Comparison of ENCODE assay signal across 15 cellular contexts in the genomic region with DNA sequence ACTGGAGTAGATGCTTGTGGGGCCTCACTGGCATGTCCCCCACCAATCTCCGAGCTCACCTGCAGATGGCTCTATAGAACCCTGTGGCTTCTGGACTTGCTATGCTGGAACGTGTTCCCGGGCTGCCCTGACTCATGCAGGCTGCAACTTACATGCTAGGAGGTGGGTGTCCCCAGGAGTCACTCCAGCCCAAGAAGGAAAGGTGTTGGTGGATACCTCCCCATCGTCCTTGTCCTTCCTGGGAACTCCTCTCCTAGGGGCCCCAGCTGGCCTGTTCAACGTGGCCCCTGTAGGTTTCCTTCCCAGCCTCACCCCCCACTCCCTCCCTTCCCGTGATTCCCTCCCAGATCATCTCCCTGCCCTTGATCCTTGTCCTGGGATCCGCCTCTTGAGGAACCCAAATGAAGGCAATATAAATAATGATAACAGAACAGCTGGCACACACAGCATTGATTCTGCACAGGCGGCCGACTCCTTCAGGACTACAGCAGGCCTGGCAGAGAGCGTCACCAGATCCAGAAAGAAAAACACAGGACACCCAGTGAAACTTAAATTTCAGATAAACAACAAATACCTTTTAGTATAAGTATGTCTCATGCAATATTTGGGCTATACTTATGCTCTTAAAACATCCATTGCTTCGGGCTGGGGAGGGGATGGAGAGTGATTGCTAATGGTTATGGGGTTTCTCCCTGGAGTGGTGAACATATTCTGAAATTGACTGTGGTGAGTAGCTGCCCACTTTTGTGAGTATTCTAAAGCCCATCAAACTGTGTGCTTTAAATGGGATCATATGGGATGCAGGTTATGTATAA.
A peak's percentile ranks its signal among the peaks of the same experiment; 100 is the strongest.
DNase-seq lines count a peak whose midpoint lies in the region; ATAC-seq and TF ChIP-seq lines count a peak whose summit lies in the region.
"Had no signal": no experiment of that assay in that cellular context is flagged by ENCODE, and none has a peak within 500 bp of the region (broad histone marks: within the 10 kb centered on the region; RNA-seq: fewer than 3 reads in every experiment).

No MANE protein-coding gene starts in this region.

- H3K4me1 Mint-ChIP-seq in activated CD8-positive, alpha-beta T cell treated with anti-CD3 and anti-CD28 coated beads, Interleukin-2, amount 10 ng/mL, durations not matched to agents 7 days and 5 days (ENCODE audit: low read depth), result no peaks in the 10 kb centered on the region
- H3K4me1 Mint-ChIP-seq: activated naive CD4-positive, alpha-beta T cell treated with anti-CD3 and anti-CD28 coated beads, Interleukin-2, amount 50 U/mL, for 24 hours had no signal

- H3K27ac ChIP-seq in right atrium auricular region (no peak overlapping the region), mesenchymal stem cell (ENCODE audit: low read length, poor library complexity, severe bottlenecking) (no peak overlapping the region)
- H3K27ac ChIP-seq: parathyroid adenoma, PC-9 had no signal

- peaks cover 5% of the 10 kb centered on the region for H3K79me1 ChIP-seq in mesenchymal stem cell (replicated peaks; ENCODE audit: low read length, poor library complexity, severe bottlenecking)

- peak overlapping the region in 1 of 2 experiments; percentile 26 for H3K14ac ChIP-seq in mesenchymal stem cell (ENCODE audit: low read length in 2 of 2)

- H2BK120ac ChIP-seq in mesenchymal stem cell (ENCODE audit: low read depth, low read length), result peak overlapping the region; percentile 71

- H3K27me3 ChIP-seq in right atrium auricular region (no peaks in the 10 kb centered on the region), mesenchymal stem cell (ENCODE audit: control insufficient read depth in 1 of 2, insufficient read depth in 1 of 2, low read length in 2 of 2) (no peaks in the 10 kb centered on the region)
- H3K27me3 ChIP-seq: MG63 had no signal

- H3K9me3 ChIP-seq in right atrium auricular region, result no peaks in the 10 kb centered on the region
- H3K9me3 ChIP-seq in mesenchymal stem cell (ENCODE audit: control insufficient read depth, low read length), result no peaks in the 10 kb centered on the region
- H3K9me3 ChIP-seq: MG63 had no signal

- CTCF ChIA-PET in activated CD8-positive, alpha-beta T cell treated with anti-CD3 and anti-CD28 coated beads, Interleukin-2, amount 10 ng/mL, durations not matched to agents 7 days and 5 days (lab: Charles Lee), result interaction anchor here (0.8 to 1.9 kb wide), 3 partner anchors 11 to 224 kb away, joined by 3 to 4 read pairs (median 3); no protein-coding TSS in a partner anchor

- intact Hi-C loops in Right ventricle myocardium inferior (cut with DNase I), result loop anchor here (10.0 kb wide), 2 partner anchors 213 to 323 kb away; no protein-coding TSS in a partner anchor

- POLR2A ChIA-PET in activated CD8-positive, alpha-beta T cell treated with anti-CD3 and anti-CD28 coated beads, Interleukin-2, amount 10 ng/mL, durations not matched to agents 7 days and 5 days (lab: Charles Lee), result no interaction called here

- no peaks in the 10 kb centered on the region for H3K36me3 Mint-ChIP-seq in activated CD8-positive, alpha-beta T cell treated with anti-CD3 and anti-CD28 coated beads, Interleukin-2, amount 10 ng/mL, durations not matched to agents 7 days and 5 days (ENCODE audit: low read depth)
- H3K36me3 Mint-ChIP-seq: activated naive CD4-positive, alpha-beta T cell treated with anti-CD3 and anti-CD28 coated beads, Interleukin-2, amount 50 U/mL, for 24 hours had no signal

- H4K91ac ChIP-seq in mesenchymal stem cell (ENCODE audit: low read length), result peak overlapping the region; percentile 95

- no peaks in the 10 kb centered on the region for H3K9me3 Mint-ChIP-seq in activated CD8-positive, alpha-beta T cell treated with anti-CD3 and anti-CD28 coated beads, Interleukin-2, amount 10 ng/mL, durations not matched to agents 7 days and 5 days (ENCODE audit: insufficient read depth)
- H3K9me3 Mint-ChIP-seq: activated naive CD4-positive, alpha-beta T cell treated with anti-CD3 and anti-CD28 coated beads, Interleukin-2, amount 50 U/mL, for 24 hours had no signal

- H3K4ac ChIP-seq in mesenchymal stem cell (ENCODE audit: low read depth in 1 of 2, low read length in 2 of 2), result peak overlapping the region in 1 of 2 experiments; percentile 81

- H2AFZ ChIP-seq in mesenchymal stem cell (ENCODE audit: low read depth, low read length), result no peak overlapping the region
- H2AFZ ChIP-seq: parathyroid adenoma, PC-9 had no signal

- no peak overlapping the region for H3K4me3 Mint-ChIP-seq in activated CD8-positive, alpha-beta T cell treated with anti-CD3 and anti-CD28 coated beads, Interleukin-2, amount 10 ng/mL, durations not matched to agents 7 days and 5 days
- H3K4me3 Mint-ChIP-seq: activated naive CD4-positive, alpha-beta T cell treated with anti-CD3 and anti-CD28 coated beads, Interleukin-2, amount 50 U/mL, for 24 hours had no signal

- peak overlapping the region; percentile 87 for H3K18ac ChIP-seq in mesenchymal stem cell (ENCODE audit: low read depth in 1 of 2, low read length in 2 of 2)

- DNase-seq in Right ventricle myocardium inferior (ENCODE audit: missing footprints) (peak; percentile 41), right atrium auricular region (ENCODE audit: low spot score) (no peak), epithelial cell of esophagus (ENCODE audit: low read depth) (peak; percentile 73), mesenchymal stem cell (no peak), NCI-H128 (lab: John Stamatoyannopoulos, UW; ENCODE audit: unreplicated experiment) (no peak), NCI-H69 (lab: John Stamatoyannopoulos, UW) (no peak)
- no peak for DNase-seq in activated CD8-positive, alpha-beta T cell treated with anti-CD3 and anti-CD28 coated beads, Interleukin-2, amount 10 ng/mL, durations not matched to agents 7 days and 5 days
- DNase-seq: MG63; NCI-H187 treated with DMSO at 0.1 percent for 48 hours; NCI-H526; PC-9; stimulated activated naive CD4-positive, alpha-beta T cell treated with Interleukin-2 at 50 U/mL for 16 hours had no signal

- peak overlapping the region; percentile 56 for H2AK5ac ChIP-seq in mesenchymal stem cell (ENCODE audit: low read length, severe bottlenecking)

- H3K27ac Mint-ChIP-seq in activated CD8-positive, alpha-beta T cell treated with anti-CD3 and anti-CD28 coated beads, Interleukin-2, amount 10 ng/mL, durations not matched to agents 7 days and 5 days, result no peak overlapping the region
- H3K27ac Mint-ChIP-seq: activated naive CD4-positive, alpha-beta T cell treated with anti-CD3 and anti-CD28 coated beads, Interleukin-2, amount 50 U/mL, for 24 hours had no signal

- peak overlapping the region; percentile 27 for H4K8ac ChIP-seq in mesenchymal stem cell (ENCODE audit: low read length)

- no peak overlapping the region for H3K9ac ChIP-seq in mesenchymal stem cell (ENCODE audit: low read length)
- H3K9ac ChIP-seq: parathyroid adenoma had no signal

- H2BK12ac ChIP-seq in mesenchymal stem cell (ENCODE audit: low read length in 2 of 2), result peak overlapping the region; percentile 92 to 96

- no peak overlapping the region for H3K23ac ChIP-seq in mesenchymal stem cell (ENCODE audit: low read length in 2 of 2)

- ATAC-seq in Right ventricle myocardium inferior (no peak), HG03175 (IDR thresholded peaks at IDR 0.05; ENCODE audit: unreplicated experiment) (no peak)
- no peak for ATAC-seq in activated CD8-positive, alpha-beta T cell treated with anti-CD3 and anti-CD28 coated beads, Interleukin-2, amount 10 ng/mL, durations not matched to agents 7 days and 5 days

- 85% methylated on average over 10 of the region's 11 CpGs for WGBS in mesenchymal stem cell

- TF ChIP-seq CTCF in right atrium auricular region (IDR thresholded peaks at IDR 0.05) (no peak), epithelial cell of esophagus (IDR thresholded peaks at IDR 0.05; ENCODE audit: insufficient read depth, low read depth, low read length, missing control alignments) (peak; percentile 14)

- H3K4me2 ChIP-seq in mesenchymal stem cell (ENCODE audit: low read length, poor library complexity, severe bottlenecking), result no peak overlapping the region

- H3K36me3 ChIP-seq in right atrium auricular region, result no peaks in the 10 kb centered on the region
- H3K36me3 ChIP-seq in mesenchymal stem cell (ENCODE audit: control insufficient read depth in 1 of 2, insufficient read depth in 2 of 2, low read depth in 1 of 2, low read length in 2 of 2), result no peaks in the 10 kb centered on the region
- H3K36me3 ChIP-seq: MG63 had no signal

- peak overlapping the region; percentile 44 for H2BK15ac ChIP-seq in mesenchymal stem cell (ENCODE audit: low read depth, poor library complexity, severe bottlenecking)

- no peak overlapping the region for H2BK5ac ChIP-seq in mesenchymal stem cell (ENCODE audit: low read depth, low read length, poor library complexity, severe bottlenecking)

- no peaks in the 10 kb centered on the region for H3K27me3 Mint-ChIP-seq in activated CD8-positive, alpha-beta T cell treated with anti-CD3 and anti-CD28 coated beads, Interleukin-2, amount 10 ng/mL, durations not matched to agents 7 days and 5 days (ENCODE audit: low read depth)

- H3K4me1 ChIP-seq in right atrium auricular region (peaks cover 0 to 49% of the 10 kb centered on the region in 2 donors), mesenchymal stem cell (ENCODE audit: control insufficient read depth, insufficient read depth, low read depth, low read length) (peaks cover 45% of the 10 kb centered on the region)
- H3K4me1 ChIP-seq: parathyroid adenoma had no signal

- H3K4me3 ChIP-seq in right atrium auricular region, result no peak overlapping the region
- H3K4me3 ChIP-seq in epithelial cell of esophagus (ENCODE audit: low read length), result no peak overlapping the region
- no peak overlapping the region for H3K4me3 ChIP-seq in mesenchymal stem cell (ENCODE audit: insufficient read depth in 1 of 2, low read depth in 1 of 2, low read length in 2 of 2)
- H3K4me3 ChIP-seq: MG63, PC-9 had no signal

Comparison
In these comparisons a context has a peak if more than half of its experiments do, and no peak if none do; other contexts are left out.
1. DNase-seq: peak in Right ventricle myocardium inferior (single experiment) and epithelial cell of esophagus (single experiment); none in right atrium auricular region (single experiment), mesenchymal stem cell (single experiment), NCI-H128 (single experiment), NCI-H69 (single experiment) and activated CD8-positive, alpha-beta T cell treated with anti-CD3 and anti-CD28 coated beads, Interleukin-2, amount 10 ng/mL, durations not matched to agents 7 days and 5 days (single experiment).